Comparison of ENCODE assay signal across 13 cellular contexts in the genomic region with DNA sequence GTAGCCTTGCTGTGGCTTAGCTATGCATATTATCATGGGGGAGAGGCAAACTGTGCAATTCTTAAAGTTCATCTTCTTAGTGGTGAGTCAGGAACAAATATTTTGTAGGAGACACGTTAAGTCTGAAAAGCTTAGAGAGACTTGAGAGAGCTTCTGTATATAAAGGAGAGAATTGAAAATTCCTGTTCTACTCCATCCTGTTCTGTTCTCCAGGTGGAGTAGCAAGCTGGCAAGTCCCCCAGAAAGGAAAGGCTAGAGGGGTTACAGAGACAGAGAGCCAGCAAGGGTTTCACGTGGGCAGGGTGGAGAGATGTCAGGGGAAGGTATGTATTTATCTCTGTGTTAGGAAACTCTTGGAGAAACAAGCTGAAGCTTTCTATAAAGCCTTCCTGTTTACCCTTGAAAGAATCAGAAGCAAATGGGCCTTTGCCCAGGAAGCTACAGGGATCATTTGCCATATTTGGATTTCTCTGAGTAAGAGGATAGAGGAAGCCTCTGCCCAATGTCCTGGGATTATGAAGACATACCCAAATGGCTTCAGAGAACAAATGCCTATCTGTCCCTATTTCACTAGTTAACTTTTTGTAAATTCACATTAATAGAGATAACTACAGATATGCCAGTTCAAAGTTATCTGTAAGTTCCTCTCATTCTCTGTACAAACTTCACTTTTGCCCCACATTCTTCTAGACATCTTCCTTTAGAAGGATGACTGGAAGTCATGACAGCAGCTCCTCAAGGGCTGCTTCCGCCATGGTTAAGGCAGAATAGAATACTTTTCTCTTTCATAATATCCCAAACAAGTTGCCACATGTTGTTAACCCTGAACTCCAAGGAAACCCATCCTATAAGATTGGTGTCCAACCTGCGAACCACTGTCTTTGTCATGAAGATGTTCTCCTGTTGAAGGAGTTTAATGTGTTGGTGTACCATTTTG.
DNase-seq lines count a peak whose midpoint lies in the region; ATAC-seq and TF ChIP-seq lines count a peak whose summit lies in the region.
"Had no signal": no experiment of that assay in that cellular context is flagged by ENCODE, and none has a peak within 500 bp of the region (broad histone marks: within the 10 kb centered on the region; RNA-seq: fewer than 3 reads in every experiment).

No MANE protein-coding gene starts in this region.

- no peak for TF ChIP-seq POLR2A in adrenal gland (IDR thresholded peaks at IDR 0.05)

- H3K4me1 ChIP-seq in Caco-2: peaks cover 34% of the 10 kb centered on the region
- H3K4me1 ChIP-seq in adrenal gland (replicated peaks in 1 of 2): peaks cover 0 to 8% of the 10 kb centered on the region in 2 donors
- no peaks in the 10 kb centered on the region for H3K4me1 ChIP-seq in smooth muscle cell (ENCODE audit: low read depth)
- H3K4me1 ChIP-seq: parathyroid adenoma had no signal

- peak overlapping the region; percentile 3 for H2AFZ ChIP-seq in smooth muscle cell (ENCODE audit: low read depth)
- H2AFZ ChIP-seq: parathyroid adenoma had no signal

- peaks cover 26% of the 10 kb centered on the region for H3K4me1 Mint-ChIP-seq in Caco-2 (ENCODE audit: low read depth, unreplicated experiment)

- H3K27me3 ChIP-seq in Caco-2 (replicated peaks; ENCODE audit: control insufficient read depth, insufficient read depth, low read length) (no peaks in the 10 kb centered on the region), adrenal gland (no peaks in the 10 kb centered on the region), smooth muscle cell (ENCODE audit: low read depth) (no peaks in the 10 kb centered on the region)

- no peak for DNase-seq in Caco-2
- no peak for DNase-seq in adrenal gland
- no peak for DNase-seq in left colon
- DNase-seq in smooth muscle cell (lab: John Stamatoyannopoulos, UW; ENCODE audit: unreplicated experiment): no peak
- no peak for DNase-seq in HuH-7.5 (ENCODE audit: low spot score)
- DNase-seq in cerebellar nuclear complex (lab: John Stamatoyannopoulos, UW): no peak
- DNase-seq in DMS114 treated with DMSO at 0.1 percent for 48 hours (lab: John Stamatoyannopoulos, UW; ENCODE audit: unreplicated experiment): no peak
- DNase-seq: activated T-cell treated with anti-CD3 and anti-CD28 coated beads, Interleukin-2, amount 50 U/mL, for 4 hours; hippocampal formation; MV-4-11; stimulated activated CD4-positive, alpha-beta T cell treated with anti-CD3 and anti-CD28 coated beads, Interleukin-2, amount 100 ng/mL, for 24 hours had no signal

- H3K4me2 ChIP-seq in smooth muscle cell: peak overlapping the region; percentile 29

- H3K9ac ChIP-seq in smooth muscle cell (ENCODE audit: low read depth): peak overlapping the region; percentile 16
- H3K9ac ChIP-seq: parathyroid adenoma had no signal

- BruUV-seq in Caco-2 (replicated peaks; lab: Mats Ljungman, UMichigan): no TSS peak

- peaks cover 6% of the 10 kb centered on the region for H3F3A ChIP-seq in smooth muscle cell (ENCODE audit: low read depth)

- H3K36me3 ChIP-seq in Caco-2 (ENCODE audit: control insufficient read depth, insufficient read depth, low read length) (no peaks in the 10 kb centered on the region), adrenal gland (replicated peaks in 1 of 2) (no peaks in the 10 kb centered on the region), smooth muscle cell (ENCODE audit: low read depth) (no peaks in the 10 kb centered on the region)

- H3K4me3 ChIP-seq in Caco-2 (ENCODE audit: low read depth, low read length) (no peak overlapping the region), adrenal gland (no peak overlapping the region), smooth muscle cell (no peak overlapping the region)

- intact Hi-C loops in Caco-2 (cut with micrococcal nuclease; ENCODE audit: unreplicated experiment): no loop called here
- intact Hi-C loops in adrenal gland (cut with DNase I): no loop called here
- intact Hi-C loops in left colon (cut with DNase I, micrococcal nuclease): no loop called here

- ATAC-seq in left colon: peak; percentile 31
- ATAC-seq: activated CD4-positive, CD25-positive, alpha-beta regulatory T cell treated with anti-CD3 and anti-CD28 coated beads, Interleukin-2, amount 50 U/mL, for 24 hours; activated T-cell treated with anti-CD3 and anti-CD28 coated beads, Interleukin-2, amount 50 U/mL, for 4 hours had no signal

- H3K9me3 ChIP-seq in Caco-2: no peaks in the 10 kb centered on the region
- H3K9me3 ChIP-seq in adrenal gland (replicated peaks in 1 of 3): no peaks in the 10 kb centered on the region
- no peaks in the 10 kb centered on the region for H3K9me3 ChIP-seq in smooth muscle cell (replicated peaks; ENCODE audit: low read depth)

- CTCF ChIA-PET in Caco-2 (lab: Charles Lee): interaction anchor here (0.6 kb wide), 1 partner anchor 218 kb away, joined by 3 read pairs; no protein-coding TSS in a partner anchor

- H3K4me3 Mint-ChIP-seq in Caco-2 (ENCODE audit: unreplicated experiment): no peak overlapping the region
- H3K4me3 Mint-ChIP-seq: activated T-cell treated with anti-CD3 and anti-CD28 coated beads, Interleukin-2, amount 50 U/mL, for 4 hours had no signal

- POLR2A ChIA-PET in Caco-2 (lab: Charles Lee): no interaction called here

- H3K27me3 Mint-ChIP-seq in Caco-2 (ENCODE audit: insufficient read depth, unreplicated experiment): no peaks in the 10 kb centered on the region

- H3K27ac ChIP-seq in adrenal gland (peak overlapping the region in 3 of 5 donors; percentile 46 to 73 (median 51)), smooth muscle cell (ENCODE audit: low read depth) (peak overlapping the region; percentile 84)
- H3K27ac ChIP-seq: parathyroid adenoma had no signal

- H3K27ac Mint-ChIP-seq in Caco-2 (ENCODE audit: unreplicated experiment): peak overlapping the region; percentile 20

- H3K79me2 ChIP-seq in smooth muscle cell (ENCODE audit: low read depth): no peaks in the 10 kb centered on the region
- H3K79me2 ChIP-seq: parathyroid adenoma had no signal

- H3K9me3 Mint-ChIP-seq in Caco-2 (ENCODE audit: unreplicated experiment): peaks cover 41% of the 10 kb centered on the region

- TF ChIP-seq CTCF in Caco-2 (IDR thresholded peaks at IDR 0.05; ENCODE audit: insufficient read depth in 1 of 2, low read depth in 1 of 2, low read length in 1 of 2, severe bottlenecking in 1 of 2, unreplicated experiment in 1 of 2) (no peak), adrenal gland (IDR thresholded peaks at IDR 0.05) (no peak), smooth muscle cell (IDR thresholded peaks at IDR 0.05; ENCODE audit: borderline replicate concordance, insufficient read depth, poor library complexity, severe bottlenecking) (no peak)

- 69 to 79% (median 77%) methylated on average over 4 of the region's 4 CpGs for WGBS in adrenal gland, 4 donors
- 54% methylated on average over 4 of the region's 4 CpGs for WGBS in smooth muscle cell (ENCODE audit: low lambda C conversion rate)

- H3K36me3 Mint-ChIP-seq in Caco-2 (ENCODE audit: insufficient read depth, unreplicated experiment): peaks cover 5% of the 10 kb centered on the region

- no peaks in the 10 kb centered on the region for H4K20me1 ChIP-seq in smooth muscle cell (ENCODE audit: low read depth)
